Comparison of ENCODE assay signal across 15 cellular contexts in genomic region chr17:62101090-62101489, GRCh38.
"Had no signal": no experiment of that assay in that cellular context is flagged by ENCODE, and none has a peak within 500 bp of the region (broad histone marks: within the 10 kb centered on the region; RNA-seq: fewer than 3 reads in every experiment).

No MANE protein-coding gene starts in this region.

- H3K4me3 ChIP-seq: ascending aorta, cardiac muscle cell, dorsolateral prefrontal cortex, gastroesophageal sphincter, heart right ventricle, sigmoid colon, stomach, testis, upper lobe of left lung had no signal

- H3K36me3 ChIP-seq: ascending aorta, cardiac muscle cell, gastroesophageal sphincter, heart right ventricle, sigmoid colon, stomach, upper lobe of left lung had no signal

- H3K27ac Mint-ChIP-seq: activated naive CD4-positive, alpha-beta T cell treated with anti-CD3 and anti-CD28 coated beads, Interleukin-2, amount 10 ng/mL, durations not matched to agents 7 days and 5 days; endodermal cell had no signal

- DNase-seq: activated naive CD4-positive, alpha-beta T cell treated with anti-CD3 and anti-CD28 coated beads, Interleukin-2, amount 10 ng/mL, durations not matched to agents 7 days and 5 days; dorsolateral prefrontal cortex; endodermal cell; erythroblast; heart right ventricle; islet precursor cell; sigmoid colon; stimulated activated CD4-positive, alpha-beta T cell treated with anti-CD3 and anti-CD28 coated beads, Interleukin-1b, Interleukin-23, amount 100 ng/mL, for 48 hours; stomach; testis; upper lobe of left lung had no signal

- H3K27ac ChIP-seq: ascending aorta, cardiac muscle cell, dorsolateral prefrontal cortex, gastroesophageal sphincter, heart right ventricle, sigmoid colon, stomach, testis, upper lobe of left lung had no signal

- H3K9me3 Mint-ChIP-seq: activated naive CD4-positive, alpha-beta T cell treated with anti-CD3 and anti-CD28 coated beads, Interleukin-2, amount 10 ng/mL, durations not matched to agents 7 days and 5 days; endodermal cell; neural crest cell had no signal

- H3K36me3 Mint-ChIP-seq: activated naive CD4-positive, alpha-beta T cell treated with anti-CD3 and anti-CD28 coated beads, Interleukin-2, amount 10 ng/mL, durations not matched to agents 7 days and 5 days had no signal

- H3K4me3 Mint-ChIP-seq: activated naive CD4-positive, alpha-beta T cell treated with anti-CD3 and anti-CD28 coated beads, Interleukin-2, amount 10 ng/mL, durations not matched to agents 7 days and 5 days; endodermal cell; neural crest cell had no signal

- H3K27me3 ChIP-seq: ascending aorta, cardiac muscle cell, gastroesophageal sphincter, sigmoid colon, stomach, testis, upper lobe of left lung had no signal

- H3K9me3 ChIP-seq: ascending aorta, gastroesophageal sphincter, heart right ventricle, sigmoid colon, stomach, testis, upper lobe of left lung had no signal

- H3K4me1 ChIP-seq: gastroesophageal sphincter, heart right ventricle, sigmoid colon, testis, upper lobe of left lung had no signal
